ENCODE assay signal across 8 cellular contexts in the genomic region with DNA sequence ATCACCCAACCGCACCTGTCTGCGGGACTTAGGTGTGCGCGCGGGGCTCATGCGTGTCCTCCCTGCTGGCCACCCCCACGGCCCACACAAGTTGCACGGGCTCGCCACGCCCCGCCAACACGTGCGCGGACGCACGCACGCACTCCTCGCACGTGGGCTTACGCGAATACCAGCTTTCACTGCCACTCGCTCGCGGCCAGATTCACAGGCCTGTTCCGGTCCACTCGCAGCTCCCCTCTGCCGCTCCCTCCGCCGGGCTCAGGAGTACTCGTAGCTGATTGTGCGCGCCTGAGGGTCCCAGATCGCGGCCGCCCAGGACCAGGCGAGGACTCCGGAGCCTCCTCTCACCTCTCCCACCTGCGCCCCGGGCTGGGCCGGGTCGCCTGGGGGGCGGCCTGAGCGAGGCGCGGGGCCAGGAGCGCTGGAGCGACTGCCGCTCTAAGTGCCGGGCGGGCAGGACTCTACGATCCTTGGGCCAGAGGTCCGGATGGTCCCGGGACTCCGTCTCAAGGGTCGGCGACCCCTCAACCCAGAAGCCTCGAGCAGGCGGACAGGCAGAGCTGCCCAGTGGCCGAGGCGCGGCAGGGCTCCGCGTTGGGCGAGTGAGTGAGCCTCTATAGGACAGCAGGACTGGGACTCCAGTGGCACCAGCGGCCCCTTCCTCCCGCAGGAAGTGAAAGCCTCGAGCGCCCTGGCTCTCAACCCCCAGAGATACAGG. TPM values are rescaled to one million over a fixed set of nuclear protein-coding genes. Genes with fewer than 3 reads are reported as not detected.
DNase-seq lines count a peak whose midpoint lies in the region; ATAC-seq, FAIRE-seq and TF ChIP-seq lines count a peak whose summit lies in the region.

No MANE protein-coding gene starts in this region.

- no peak for FAIRE-seq in GM19239 (lab: Jason Lieb, UNC)

- no peak for TF ChIP-seq CTCF in GM10266 (IDR thresholded peaks at IDR 0.05; ENCODE audit: control insufficient read depth, insufficient read depth, low read depth, missing control alignments)

- H3K4me3 Mint-ChIP-seq in activated CD8-positive, alpha-beta T cell treated with anti-CD3 and anti-CD28 coated beads, Interleukin-2, amount 10 ng/mL, durations not matched to agents 7 days and 5 days: peak overlapping the region; percentile 56

- H3K36me3 Mint-ChIP-seq in activated CD8-positive, alpha-beta T cell treated with anti-CD3 and anti-CD28 coated beads, Interleukin-2, amount 10 ng/mL, durations not matched to agents 7 days and 5 days (ENCODE audit: low read depth): peaks cover 2% of the 10 kb centered on the region

- ATAC-seq in GM21825 (IDR thresholded peaks at IDR 0.05; ENCODE audit: unreplicated experiment): peak; percentile 54
- peak; percentile 37 for ATAC-seq in activated CD8-positive, alpha-beta T cell treated with anti-CD3 and anti-CD28 coated beads, Interleukin-2, amount 10 ng/mL, durations not matched to agents 7 days and 5 days

- peaks cover 76% of the 10 kb centered on the region for H3K27me3 Mint-ChIP-seq in activated CD8-positive, alpha-beta T cell treated with anti-CD3 and anti-CD28 coated beads, Interleukin-2, amount 10 ng/mL, durations not matched to agents 7 days and 5 days (ENCODE audit: low read depth)

- no peaks in the 10 kb centered on the region for H3K9me3 Mint-ChIP-seq in activated CD8-positive, alpha-beta T cell treated with anti-CD3 and anti-CD28 coated beads, Interleukin-2, amount 10 ng/mL, durations not matched to agents 7 days and 5 days (ENCODE audit: insufficient read depth)

- CTCF ChIA-PET in activated CD8-positive, alpha-beta T cell treated with anti-CD3 and anti-CD28 coated beads, Interleukin-2, amount 10 ng/mL, durations not matched to agents 7 days and 5 days (lab: Charles Lee): interaction anchor here (1.0 to 1.4 kb wide), 6 partner anchors 14 to 80 kb away, joined by 3 to 6 read pairs (median 4); partner anchors contain the start of genes PCDHGA10 and PCDHGA11

- DNase-seq in GM10266 (ENCODE audit: extremely low spot score) (peak; percentile 36), mesenteric fat pad (ENCODE audit: low spot score) (peak; percentile 87), MV-4-11 (lab: John Stamatoyannopoulos, UW) (no peak), islet precursor cell (no peak), GM19239 (ENCODE audit: insufficient read length, low spot score) (no peak), glomerular visceral epithelial cell (ENCODE audit: extremely low spot score) (no peak)
- DNase-seq in activated CD8-positive, alpha-beta T cell treated with anti-CD3 and anti-CD28 coated beads, Interleukin-2, amount 10 ng/mL, durations not matched to agents 7 days and 5 days: no peak

- no peak overlapping the region for H3K27ac Mint-ChIP-seq in activated CD8-positive, alpha-beta T cell treated with anti-CD3 and anti-CD28 coated beads, Interleukin-2, amount 10 ng/mL, durations not matched to agents 7 days and 5 days

- peaks cover 4% of the 10 kb centered on the region for H3K4me1 Mint-ChIP-seq in activated CD8-positive, alpha-beta T cell treated with anti-CD3 and anti-CD28 coated beads, Interleukin-2, amount 10 ng/mL, durations not matched to agents 7 days and 5 days (ENCODE audit: low read depth)

- POLR2A ChIA-PET in activated CD8-positive, alpha-beta T cell treated with anti-CD3 and anti-CD28 coated beads, Interleukin-2, amount 10 ng/mL, durations not matched to agents 7 days and 5 days (lab: Charles Lee): interaction anchor here (1.0 kb wide), 1 partner anchor 8 kb away, joined by 3 read pairs; the partner anchor contains the start of gene PCDHGC4

RNA-seq across cellular contexts. Expression of gene PCDHGC5, which starts 3.4 kb away (rescaled TPM):
- total RNA-seq in activated CD8-positive, alpha-beta T cell treated with anti-CD3 and anti-CD28 coated beads, Interleukin-2, amount 10 ng/mL, durations not matched to agents 7 days and 5 days: not detected
- total RNA-seq in mesenteric fat pad: 1.1 TPM

RNA-seq across cellular contexts. Expression of gene PCDHGC4, which starts 7.5 kb away (rescaled TPM):
- total RNA-seq in activated CD8-positive, alpha-beta T cell treated with anti-CD3 and anti-CD28 coated beads, Interleukin-2, amount 10 ng/mL, durations not matched to agents 7 days and 5 days: not detected
- 1.7 TPM for total RNA-seq in mesenteric fat pad

RNA-seq across cellular contexts. Expression of gene PCDHGC3, which starts 16.6 kb away (rescaled TPM):
- total RNA-seq in activated CD8-positive, alpha-beta T cell treated with anti-CD3 and anti-CD28 coated beads, Interleukin-2, amount 10 ng/mL, durations not matched to agents 7 days and 5 days: not detected
- total RNA-seq in mesenteric fat pad: 46.8 TPM

Comparison
In these comparisons a context has a peak if more than half of its experiments do, and no peak if none do; other contexts are left out.
1. DNase-seq: peak in GM10266 (single experiment) and mesenteric fat pad (single experiment); none in activated CD8-positive, alpha-beta T cell treated with anti-CD3 and anti-CD28 coated beads, Interleukin-2, amount 10 ng/mL, durations not matched to agents 7 days and 5 days (single experiment), MV-4-11 (single experiment), islet precursor cell (single experiment), GM19239 (single experiment) and glomerular visceral epithelial cell (single experiment).
2. RNA of gene PCDHGC3, which starts 16.6 kb away (total RNA-seq): 46.8 TPM in mesenteric fat pad (single experiment); not detected in activated CD8-positive, alpha-beta T cell treated with anti-CD3 and anti-CD28 coated beads, Interleukin-2, amount 10 ng/mL, durations not matched to agents 7 days and 5 days; every median in the first group is over 10 times any median in the second.